In genomic region chr11:31340903-31341572, GRCh38 we compare ENCODE assay signal across 8 cellular contexts. TPM values are rescaled to one million over a fixed set of nuclear protein-coding genes. Genes with fewer than 3 reads are reported as not detected.
DNase-seq lines count a peak whose midpoint lies in the region; ATAC-seq and TF ChIP-seq lines count a peak whose summit lies in the region.

No MANE protein-coding gene starts in this region.

- H3K36me3 ChIP-seq in kidney epithelial cell (ENCODE audit: control insufficient read depth, insufficient read depth, low read length): no peaks in the 10 kb centered on the region

- no peaks in the 10 kb centered on the region for H3K4me1 Mint-ChIP-seq in activated CD4-positive, alpha-beta memory T cell treated with anti-CD3 and anti-CD28 coated beads for 36 hours (ENCODE audit: low read depth)
- no peaks in the 10 kb centered on the region for H3K4me1 Mint-ChIP-seq in activated CD4-positive, alpha-beta memory T cell treated with anti-CD3 and anti-CD28 coated beads, Interleukin-2, amount 10 ng/mL, durations not matched to agents 7 days and 5 days
- H3K4me1 Mint-ChIP-seq in stimulated activated memory B cell treated with anti-CD40 and anti-IgM and Interleukin-4, amounts not matched to agents 10 μg/mL and 1 μg/mL and 100 μg/mL, for 72 hours: no peaks in the 10 kb centered on the region

- no peaks in the 10 kb centered on the region for H3K9me3 Mint-ChIP-seq in activated CD4-positive, alpha-beta memory T cell treated with anti-CD3 and anti-CD28 coated beads for 36 hours
- H3K9me3 Mint-ChIP-seq in activated CD4-positive, alpha-beta memory T cell treated with anti-CD3 and anti-CD28 coated beads, Interleukin-2, amount 10 ng/mL, durations not matched to agents 7 days and 5 days: no peaks in the 10 kb centered on the region
- no peaks in the 10 kb centered on the region for H3K9me3 Mint-ChIP-seq in stimulated activated memory B cell treated with anti-CD40 and anti-IgM and Interleukin-4, amounts not matched to agents 10 μg/mL and 1 μg/mL and 100 μg/mL, for 72 hours

- CTCF ChIA-PET in activated CD4-positive, alpha-beta memory T cell treated with anti-CD3 and anti-CD28 coated beads for 36 hours (lab: Charles Lee): interaction anchor here (0.6 to 2.0 kb wide), 7 partner anchors 9 to 1008 kb away, joined by 3 to 11 read pairs (median 3); no protein-coding TSS in a partner anchor
- CTCF ChIA-PET in activated CD4-positive, alpha-beta memory T cell treated with anti-CD3 and anti-CD28 coated beads, Interleukin-2, amount 10 ng/mL, durations not matched to agents 7 days and 5 days (lab: Charles Lee): interaction anchor here (1.6 to 1.8 kb wide), 3 partner anchors 11 to 51 kb away, joined by 3 to 7 read pairs (median 3); partner anchors contain the start of genes DCDC1 and DNAJC24

- no peaks in the 10 kb centered on the region for H3K36me3 Mint-ChIP-seq in activated CD4-positive, alpha-beta memory T cell treated with anti-CD3 and anti-CD28 coated beads for 36 hours
- H3K36me3 Mint-ChIP-seq in activated CD4-positive, alpha-beta memory T cell treated with anti-CD3 and anti-CD28 coated beads, Interleukin-2, amount 10 ng/mL, durations not matched to agents 7 days and 5 days (ENCODE audit: low read depth): no peaks in the 10 kb centered on the region
- H3K36me3 Mint-ChIP-seq in stimulated activated memory B cell treated with anti-CD40 and anti-IgM and Interleukin-4, amounts not matched to agents 10 μg/mL and 1 μg/mL and 100 μg/mL, for 72 hours: no peaks in the 10 kb centered on the region

- H3K4me3 ChIP-seq in WI38 (ENCODE audit: low read depth, low read length): no peak overlapping the region
- H3K4me3 ChIP-seq in kidney epithelial cell (ENCODE audit: low read depth, low read length): no peak overlapping the region

- DNase-seq in activated CD4-positive, alpha-beta memory T cell treated with anti-CD3 and anti-CD28 coated beads for 36 hours: peak; percentile 16
- DNase-seq in activated CD4-positive, alpha-beta memory T cell treated with anti-CD3 and anti-CD28 coated beads, Interleukin-2, amount 10 ng/mL, durations not matched to agents 7 days and 5 days: no peak
- DNase-seq in HuH-7 (ENCODE audit: low spot score) (peak; percentile 39), kidney epithelial cell (ENCODE audit: low read depth) (no peak), GF-D8 (lab: John Stamatoyannopoulos, UW) (no peak)

- H3K27me3 Mint-ChIP-seq in activated CD4-positive, alpha-beta memory T cell treated with anti-CD3 and anti-CD28 coated beads for 36 hours: peaks cover 11% of the 10 kb centered on the region
- H3K27me3 Mint-ChIP-seq in activated CD4-positive, alpha-beta memory T cell treated with anti-CD3 and anti-CD28 coated beads, Interleukin-2, amount 10 ng/mL, durations not matched to agents 7 days and 5 days: peaks cover 4% of the 10 kb centered on the region
- H3K27me3 Mint-ChIP-seq in stimulated activated memory B cell treated with anti-CD40 and anti-IgM and Interleukin-4, amounts not matched to agents 10 μg/mL and 1 μg/mL and 100 μg/mL, for 72 hours: peaks cover 19% of the 10 kb centered on the region

- POLR2A ChIA-PET in activated CD4-positive, alpha-beta memory T cell treated with anti-CD3 and anti-CD28 coated beads for 36 hours (lab: Charles Lee): no interaction called here
- POLR2A ChIA-PET in activated CD4-positive, alpha-beta memory T cell treated with anti-CD3 and anti-CD28 coated beads, Interleukin-2, amount 10 ng/mL, durations not matched to agents 7 days and 5 days (lab: Charles Lee): no interaction called here

- intact Hi-C loops in activated CD4-positive, alpha-beta memory T cell treated with anti-CD3 and anti-CD28 coated beads for 36 hours (cut with micrococcal nuclease): no loop called here

- TF ChIP-seq CTCF in WI38 (IDR thresholded peaks at IDR 0.05; ENCODE audit: low read depth, low read length) (peak; percentile 57), kidney epithelial cell (IDR thresholded peaks at IDR 0.05; ENCODE audit: insufficient read depth, low read length, poor library complexity, severe bottlenecking) (peak; percentile 63)

- H3K27ac Mint-ChIP-seq in activated CD4-positive, alpha-beta memory T cell treated with anti-CD3 and anti-CD28 coated beads for 36 hours: no peak overlapping the region
- H3K27ac Mint-ChIP-seq in activated CD4-positive, alpha-beta memory T cell treated with anti-CD3 and anti-CD28 coated beads, Interleukin-2, amount 10 ng/mL, durations not matched to agents 7 days and 5 days: no peak overlapping the region
- no peak overlapping the region for H3K27ac Mint-ChIP-seq in stimulated activated memory B cell treated with anti-CD40 and anti-IgM and Interleukin-4, amounts not matched to agents 10 μg/mL and 1 μg/mL and 100 μg/mL, for 72 hours

- no peak for ATAC-seq in stimulated activated memory B cell treated with anti-CD40 and anti-IgM and Interleukin-4, amounts not matched to agents 10 μg/mL and 1 μg/mL and 100 μg/mL, for 72 hours
- ATAC-seq in HG02642 (IDR thresholded peaks at IDR 0.05; ENCODE audit: poor library complexity, unreplicated experiment): no peak

- H3K27me3 ChIP-seq in kidney epithelial cell (ENCODE audit: control insufficient read depth, insufficient read depth, low read length): no peaks in the 10 kb centered on the region

- H3K4me3 Mint-ChIP-seq in activated CD4-positive, alpha-beta memory T cell treated with anti-CD3 and anti-CD28 coated beads for 36 hours: no peak overlapping the region
- no peak overlapping the region for H3K4me3 Mint-ChIP-seq in activated CD4-positive, alpha-beta memory T cell treated with anti-CD3 and anti-CD28 coated beads, Interleukin-2, amount 10 ng/mL, durations not matched to agents 7 days and 5 days
- H3K4me3 Mint-ChIP-seq in stimulated activated memory B cell treated with anti-CD40 and anti-IgM and Interleukin-4, amounts not matched to agents 10 μg/mL and 1 μg/mL and 100 μg/mL, for 72 hours: no peak overlapping the region

RNA-seq across cellular contexts. Expression of gene DCDC1, which starts 28.5 kb away (rescaled TPM):
- under 1 TPM; 0.21 to 0.27 TPM for total RNA-seq in activated CD4-positive, alpha-beta memory T cell treated with anti-CD3 and anti-CD28 coated beads for 36 hours
- not detected for total RNA-seq in activated CD4-positive, alpha-beta memory T cell treated with anti-CD3 and anti-CD28 coated beads, Interleukin-2, amount 10 ng/mL, durations not matched to agents 7 days and 5 days
- 0.21 and 0.48 TPM in 2 replicates for total RNA-seq in kidney epithelial cell

RNA-seq across cellular contexts. Expression of gene DNAJC24, which starts 28.6 kb away (rescaled TPM):
- total RNA-seq in activated CD4-positive, alpha-beta memory T cell treated with anti-CD3 and anti-CD28 coated beads for 36 hours: 10 to 100 TPM; 15.4 to 16.8 TPM
- 10 to 100 TPM; 13.4 to 14.5 TPM for total RNA-seq in activated CD4-positive, alpha-beta memory T cell treated with anti-CD3 and anti-CD28 coated beads, Interleukin-2, amount 10 ng/mL, durations not matched to agents 7 days and 5 days
- total RNA-seq in kidney epithelial cell: 7.8 and 17.1 TPM in 2 replicates

Comparison
In these comparisons a context has a peak if more than half of its experiments do, and no peak if none do; other contexts are left out.
1. DNase-seq: peak in activated CD4-positive, alpha-beta memory T cell treated with anti-CD3 and anti-CD28 coated beads for 36 hours (single experiment) and HuH-7 (single experiment); none in activated CD4-positive, alpha-beta memory T cell treated with anti-CD3 and anti-CD28 coated beads, Interleukin-2, amount 10 ng/mL, durations not matched to agents 7 days and 5 days (single experiment), kidney epithelial cell (single experiment) and GF-D8 (single experiment).